1 cellular context compared by ENCODE assay signal in the genomic region with DNA sequence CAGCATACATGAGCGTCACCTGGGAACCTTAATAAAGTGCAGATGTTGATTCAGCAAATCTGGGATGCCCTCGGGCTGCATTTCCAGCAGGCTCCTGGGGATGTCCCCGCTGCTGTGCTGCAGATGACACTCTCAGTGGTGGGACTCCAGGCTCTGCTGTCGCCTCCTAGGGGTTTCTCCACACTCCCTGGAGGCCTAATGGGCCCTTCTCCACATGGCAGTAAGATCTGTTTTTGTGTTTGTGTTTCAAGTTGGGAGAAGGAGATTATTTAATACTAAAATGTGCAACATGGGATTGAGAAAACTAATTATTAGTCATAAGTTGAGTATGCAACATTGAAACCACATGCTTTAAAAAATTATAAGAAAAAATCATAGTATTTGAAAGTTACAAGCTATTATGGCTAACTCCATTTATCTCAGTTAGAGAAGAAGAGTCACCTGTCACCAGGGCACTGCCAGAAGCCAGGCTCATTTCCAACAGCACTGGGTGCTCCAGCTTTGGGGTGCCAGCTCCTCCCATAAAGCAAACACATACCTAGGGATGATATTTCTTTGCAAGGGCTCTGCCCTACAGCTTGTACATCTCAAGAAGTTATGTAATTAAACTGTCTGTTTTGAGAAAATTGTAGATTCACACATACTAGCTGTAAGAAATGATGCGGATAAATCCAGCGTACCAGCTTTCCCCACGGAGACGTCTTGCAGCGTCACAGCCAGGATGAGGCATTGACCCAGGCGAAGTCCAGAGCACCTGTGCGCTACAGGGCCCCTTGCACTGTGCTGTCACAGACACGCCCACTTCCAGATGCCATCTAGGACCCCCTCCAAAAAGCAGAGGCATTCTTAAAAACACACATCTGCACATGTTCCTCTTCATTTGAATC.
TF ChIP-seq lines count a peak whose summit lies in the region.

No MANE protein-coding gene starts in this region.

TF ChIP-seq in SK-N-SH treated with all-trans-retinoic acid at 6 μM for 48 hours, 23 proteins besides CTCF, POLR2A, EP300 and RAD21 (continued from another document):
- TF ChIP-seq, protein P1, sequence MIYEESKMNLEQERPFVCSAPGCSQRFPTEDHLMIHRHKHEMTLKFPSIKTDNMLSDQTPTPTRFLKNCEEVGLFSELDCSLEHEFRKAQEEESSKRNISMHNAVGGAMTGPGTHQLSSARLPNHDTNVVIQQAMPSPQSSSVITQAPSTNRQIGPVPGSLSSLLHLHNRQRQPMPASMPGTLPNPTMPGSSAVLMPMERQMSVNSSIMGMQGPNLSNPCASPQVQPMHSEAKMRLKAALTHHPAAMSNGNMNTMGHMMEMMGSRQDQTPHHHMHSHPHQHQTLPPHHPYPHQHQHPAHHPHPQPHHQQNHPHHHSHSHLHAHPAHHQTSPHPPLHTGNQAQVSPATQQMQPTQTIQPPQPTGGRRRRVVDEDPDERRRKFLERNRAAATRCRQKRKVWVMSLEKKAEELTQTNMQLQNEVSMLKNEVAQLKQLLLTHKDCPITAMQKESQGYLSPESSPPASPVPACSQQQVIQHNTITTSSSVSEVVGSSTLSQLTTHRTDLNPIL (CRISPR knock-in tag; IDR thresholded peaks at IDR 0.05; ENCODE audit: low read depth) = no peak
- TF ChIP-seq RARB (CRISPR knock-in tag; IDR thresholded peaks at IDR 0.05) (no peak), ESRRG (CRISPR knock-in tag; IDR thresholded peaks at IDR 0.05) (no peak), ZNF8 (CRISPR knock-in tag; IDR thresholded peaks at IDR 0.05) (no peak)
TF ChIP-seq in SK-N-SH treated with all-trans-retinoic acid at 6 μM for 48 hours: peak in this region for 0.
